ENCODE assay signal across 1 cellular context in the genomic region with DNA sequence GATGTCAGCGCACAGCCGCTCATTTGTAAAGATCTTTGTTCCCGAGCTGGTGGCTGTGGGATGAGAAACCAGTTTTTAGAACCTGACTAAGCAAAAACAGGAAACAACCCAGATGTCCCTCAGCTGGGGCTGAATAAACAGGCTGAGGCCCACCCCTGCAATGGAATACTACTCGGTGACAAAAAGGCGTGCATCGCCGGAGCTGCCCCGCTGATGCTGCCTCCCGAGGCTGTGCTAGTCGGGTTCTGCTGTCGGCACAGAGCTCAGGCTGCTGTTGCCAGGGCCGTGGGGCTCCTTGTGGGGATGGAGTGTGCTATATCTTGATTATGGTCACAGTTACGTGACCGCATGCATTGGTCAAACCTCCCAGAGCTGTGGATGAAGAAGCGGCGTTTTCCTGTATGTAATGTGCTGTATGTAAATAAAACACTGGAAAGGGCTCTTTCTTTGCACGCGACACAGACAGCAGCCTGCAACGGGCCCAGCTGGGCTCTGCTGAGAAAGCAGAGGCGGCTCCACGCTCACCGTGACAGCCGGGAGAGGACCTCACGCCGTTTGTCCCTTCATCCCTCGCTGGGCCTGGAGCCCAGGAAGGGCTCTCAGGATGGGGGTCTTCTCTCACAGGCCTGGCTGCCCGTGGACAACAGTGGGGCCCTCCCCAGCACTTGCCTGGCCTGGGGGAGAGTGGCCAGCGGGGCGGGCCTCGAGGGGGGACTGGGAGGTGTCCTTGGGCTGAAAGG.
TF ChIP-seq lines count a peak whose summit lies in the region.

No MANE protein-coding gene starts in this region.

TF ChIP-seq in HepG2, 621 proteins besides CTCF, POLR2A, EP300 and RAD21 (continued from another document and continues in another):
- TF ChIP-seq, protein P1, sequence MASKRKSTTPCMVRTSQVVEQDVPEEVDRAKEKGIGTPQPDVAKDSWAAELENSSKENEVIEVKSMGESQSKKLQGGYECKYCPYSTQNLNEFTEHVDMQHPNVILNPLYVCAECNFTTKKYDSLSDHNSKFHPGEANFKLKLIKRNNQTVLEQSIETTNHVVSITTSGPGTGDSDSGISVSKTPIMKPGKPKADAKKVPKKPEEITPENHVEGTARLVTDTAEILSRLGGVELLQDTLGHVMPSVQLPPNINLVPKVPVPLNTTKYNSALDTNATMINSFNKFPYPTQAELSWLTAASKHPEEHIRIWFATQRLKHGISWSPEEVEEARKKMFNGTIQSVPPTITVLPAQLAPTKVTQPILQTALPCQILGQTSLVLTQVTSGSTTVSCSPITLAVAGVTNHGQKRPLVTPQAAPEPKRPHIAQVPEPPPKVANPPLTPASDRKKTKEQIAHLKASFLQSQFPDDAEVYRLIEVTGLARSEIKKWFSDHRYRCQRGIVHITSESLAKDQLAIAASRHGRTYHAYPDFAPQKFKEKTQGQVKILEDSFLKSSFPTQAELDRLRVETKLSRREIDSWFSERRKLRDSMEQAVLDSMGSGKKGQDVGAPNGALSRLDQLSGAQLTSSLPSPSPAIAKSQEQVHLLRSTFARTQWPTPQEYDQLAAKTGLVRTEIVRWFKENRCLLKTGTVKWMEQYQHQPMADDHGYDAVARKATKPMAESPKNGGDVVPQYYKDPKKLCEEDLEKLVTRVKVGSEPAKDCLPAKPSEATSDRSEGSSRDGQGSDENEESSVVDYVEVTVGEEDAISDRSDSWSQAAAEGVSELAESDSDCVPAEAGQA (IDR thresholded peaks at IDR 0.05; ENCODE audit: low read depth): no peak
- TF ChIP-seq, protein P1 (CRISPR knock-in tag; IDR thresholded peaks at IDR 0.05; ENCODE audit: borderline replicate concordance): no peak
- TF ChIP-seq KDM5B (CRISPR knock-in tag; IDR thresholded peaks at IDR 0.05; ENCODE audit: borderline replicate concordance): peak; percentile 45
- no peak for TF ChIP-seq KLF9 (CRISPR knock-in tag; IDR thresholded peaks at IDR 0.05; ENCODE audit: low read depth)
- no peak for TF ChIP-seq ARNT (IDR thresholded peaks at IDR 0.05)
- no peak for TF ChIP-seq POLR2AphosphoS2 (IDR thresholded peaks at IDR 0.05; ENCODE audit: low read depth, low read length)
- TF ChIP-seq, protein P2, sequence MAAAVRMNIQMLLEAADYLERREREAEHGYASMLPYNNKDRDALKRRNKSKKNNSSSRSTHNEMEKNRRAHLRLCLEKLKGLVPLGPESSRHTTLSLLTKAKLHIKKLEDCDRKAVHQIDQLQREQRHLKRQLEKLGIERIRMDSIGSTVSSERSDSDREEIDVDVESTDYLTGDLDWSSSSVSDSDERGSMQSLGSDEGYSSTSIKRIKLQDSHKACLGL (CRISPR knock-in tag; IDR thresholded peaks at IDR 0.05): peak; percentile 54; the same call in 1 of the 2 replicates
- no peak for TF ChIP-seq MEIS1 (CRISPR knock-in tag; IDR thresholded peaks at IDR 0.05; ENCODE audit: borderline replicate concordance)
- TF ChIP-seq, protein P3, sequence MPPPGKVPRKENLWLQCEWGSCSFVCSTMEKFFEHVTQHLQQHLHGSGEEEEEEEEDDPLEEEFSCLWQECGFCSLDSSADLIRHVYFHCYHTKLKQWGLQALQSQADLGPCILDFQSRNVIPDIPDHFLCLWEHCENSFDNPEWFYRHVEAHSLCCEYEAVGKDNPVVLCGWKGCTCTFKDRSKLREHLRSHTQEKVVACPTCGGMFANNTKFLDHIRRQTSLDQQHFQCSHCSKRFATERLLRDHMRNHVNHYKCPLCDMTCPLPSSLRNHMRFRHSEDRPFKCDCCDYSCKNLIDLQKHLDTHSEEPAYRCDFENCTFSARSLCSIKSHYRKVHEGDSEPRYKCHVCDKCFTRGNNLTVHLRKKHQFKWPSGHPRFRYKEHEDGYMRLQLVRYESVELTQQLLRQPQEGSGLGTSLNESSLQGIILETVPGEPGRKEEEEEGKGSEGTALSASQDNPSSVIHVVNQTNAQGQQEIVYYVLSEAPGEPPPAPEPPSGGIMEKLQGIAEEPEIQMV (CRISPR knock-in tag; IDR thresholded peaks at IDR 0.05; ENCODE audit: low read depth): no peak
- TF ChIP-seq ZNF468 (CRISPR knock-in tag; IDR thresholded peaks at IDR 0.05): no peak
- no peak for TF ChIP-seq EZH2 (conservative IDR thresholded peaks at IDR 0.05; ENCODE audit: low read depth, low read length)
- TF ChIP-seq RFX3 (CRISPR knock-in tag; IDR thresholded peaks at IDR 0.05): no peak
- TF ChIP-seq PTBP1 (IDR thresholded peaks at IDR 0.05; ENCODE audit: low read depth, low read length, poor library complexity, severe bottlenecking): no peak
- TF ChIP-seq NFE2 (CRISPR knock-in tag; IDR thresholded peaks at IDR 0.05): no peak
- no peak for TF ChIP-seq ZNF83 (CRISPR knock-in tag; IDR thresholded peaks at IDR 0.05; ENCODE audit: borderline replicate concordance)
- TF ChIP-seq NBN (conservative IDR thresholded peaks at IDR 0.05): no peak
- TF ChIP-seq, protein P4, sequence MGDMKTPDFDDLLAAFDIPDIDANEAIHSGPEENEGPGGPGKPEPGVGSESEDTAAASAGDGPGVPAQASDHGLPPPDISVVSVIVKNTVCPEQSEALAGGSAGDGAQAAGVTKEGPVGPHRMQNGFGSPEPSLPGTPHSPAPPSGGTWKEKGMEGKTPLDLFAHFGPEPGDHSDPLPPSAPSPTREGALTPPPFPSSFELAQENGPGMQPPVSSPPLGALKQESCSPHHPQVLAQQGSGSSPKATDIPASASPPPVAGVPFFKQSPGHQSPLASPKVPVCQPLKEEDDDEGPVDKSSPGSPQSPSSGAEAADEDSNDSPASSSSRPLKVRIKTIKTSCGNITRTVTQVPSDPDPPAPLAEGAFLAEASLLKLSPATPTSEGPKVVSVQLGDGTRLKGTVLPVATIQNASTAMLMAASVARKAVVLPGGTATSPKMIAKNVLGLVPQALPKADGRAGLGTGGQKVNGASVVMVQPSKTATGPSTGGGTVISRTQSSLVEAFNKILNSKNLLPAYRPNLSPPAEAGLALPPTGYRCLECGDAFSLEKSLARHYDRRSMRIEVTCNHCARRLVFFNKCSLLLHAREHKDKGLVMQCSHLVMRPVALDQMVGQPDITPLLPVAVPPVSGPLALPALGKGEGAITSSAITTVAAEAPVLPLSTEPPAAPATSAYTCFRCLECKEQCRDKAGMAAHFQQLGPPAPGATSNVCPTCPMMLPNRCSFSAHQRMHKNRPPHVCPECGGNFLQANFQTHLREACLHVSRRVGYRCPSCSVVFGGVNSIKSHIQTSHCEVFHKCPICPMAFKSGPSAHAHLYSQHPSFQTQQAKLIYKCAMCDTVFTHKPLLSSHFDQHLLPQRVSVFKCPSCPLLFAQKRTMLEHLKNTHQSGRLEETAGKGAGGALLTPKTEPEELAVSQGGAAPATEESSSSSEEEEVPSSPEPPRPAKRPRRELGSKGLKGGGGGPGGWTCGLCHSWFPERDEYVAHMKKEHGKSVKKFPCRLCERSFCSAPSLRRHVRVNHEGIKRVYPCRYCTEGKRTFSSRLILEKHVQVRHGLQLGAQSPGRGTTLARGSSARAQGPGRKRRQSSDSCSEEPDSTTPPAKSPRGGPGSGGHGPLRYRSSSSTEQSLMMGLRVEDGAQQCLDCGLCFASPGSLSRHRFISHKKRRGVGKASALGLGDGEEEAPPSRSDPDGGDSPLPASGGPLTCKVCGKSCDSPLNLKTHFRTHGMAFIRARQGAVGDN (CRISPR knock-in tag; IDR thresholded peaks at IDR 0.05): peak; percentile 67
- TF ChIP-seq ZNF547 (CRISPR knock-in tag; IDR thresholded peaks at IDR 0.05): no peak
- TF ChIP-seq AHR (CRISPR knock-in tag; IDR thresholded peaks at IDR 0.05): 0 out of 2 replicates have a peak, but pooled peaks have one; percentile 70
- TF ChIP-seq ZZZ3 (CRISPR knock-in tag; IDR thresholded peaks at IDR 0.05; ENCODE audit: borderline replicate concordance): 0 out of 2 replicates have a peak, but pooled peaks have one; percentile 30
- TF ChIP-seq HMG20A (CRISPR knock-in tag; IDR thresholded peaks at IDR 0.05; ENCODE audit: borderline replicate concordance): no peak
- TF ChIP-seq, protein P5, sequence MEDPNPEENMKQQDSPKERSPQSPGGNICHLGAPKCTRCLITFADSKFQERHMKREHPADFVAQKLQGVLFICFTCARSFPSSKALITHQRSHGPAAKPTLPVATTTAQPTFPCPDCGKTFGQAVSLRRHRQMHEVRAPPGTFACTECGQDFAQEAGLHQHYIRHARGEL (CRISPR knock-in tag; IDR thresholded peaks at IDR 0.05): no peak
- no peak for TF ChIP-seq SALL2 (CRISPR knock-in tag; IDR thresholded peaks at IDR 0.05)
- TF ChIP-seq, protein P6, sequence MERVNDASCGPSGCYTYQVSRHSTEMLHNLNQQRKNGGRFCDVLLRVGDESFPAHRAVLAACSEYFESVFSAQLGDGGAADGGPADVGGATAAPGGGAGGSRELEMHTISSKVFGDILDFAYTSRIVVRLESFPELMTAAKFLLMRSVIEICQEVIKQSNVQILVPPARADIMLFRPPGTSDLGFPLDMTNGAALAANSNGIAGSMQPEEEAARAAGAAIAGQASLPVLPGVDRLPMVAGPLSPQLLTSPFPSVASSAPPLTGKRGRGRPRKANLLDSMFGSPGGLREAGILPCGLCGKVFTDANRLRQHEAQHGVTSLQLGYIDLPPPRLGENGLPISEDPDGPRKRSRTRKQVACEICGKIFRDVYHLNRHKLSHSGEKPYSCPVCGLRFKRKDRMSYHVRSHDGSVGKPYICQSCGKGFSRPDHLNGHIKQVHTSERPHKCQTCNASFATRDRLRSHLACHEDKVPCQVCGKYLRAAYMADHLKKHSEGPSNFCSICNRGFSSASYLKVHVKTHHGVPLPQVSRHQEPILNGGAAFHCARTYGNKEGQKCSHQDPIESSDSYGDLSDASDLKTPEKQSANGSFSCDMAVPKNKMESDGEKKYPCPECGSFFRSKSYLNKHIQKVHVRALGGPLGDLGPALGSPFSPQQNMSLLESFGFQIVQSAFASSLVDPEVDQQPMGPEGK (CRISPR knock-in tag; IDR thresholded peaks at IDR 0.05): peak; percentile 44; the same call in 1 of the 2 replicates
- TF ChIP-seq, protein P7, sequence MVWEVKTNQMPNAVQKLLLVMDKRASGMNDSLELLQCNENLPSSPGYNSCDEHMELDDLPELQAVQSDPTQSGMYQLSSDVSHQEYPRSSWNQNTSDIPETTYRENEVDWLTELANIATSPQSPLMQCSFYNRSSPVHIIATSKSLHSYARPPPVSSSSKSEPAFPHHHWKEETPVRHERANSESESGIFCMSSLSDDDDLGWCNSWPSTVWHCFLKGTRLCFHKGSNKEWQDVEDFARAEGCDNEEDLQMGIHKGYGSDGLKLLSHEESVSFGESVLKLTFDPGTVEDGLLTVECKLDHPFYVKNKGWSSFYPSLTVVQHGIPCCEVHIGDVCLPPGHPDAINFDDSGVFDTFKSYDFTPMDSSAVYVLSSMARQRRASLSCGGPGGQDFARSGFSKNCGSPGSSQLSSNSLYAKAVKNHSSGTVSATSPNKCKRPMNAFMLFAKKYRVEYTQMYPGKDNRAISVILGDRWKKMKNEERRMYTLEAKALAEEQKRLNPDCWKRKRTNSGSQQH (CRISPR knock-in tag; IDR thresholded peaks at IDR 0.05; ENCODE audit: low read depth): no peak
- TF ChIP-seq, protein P8, sequence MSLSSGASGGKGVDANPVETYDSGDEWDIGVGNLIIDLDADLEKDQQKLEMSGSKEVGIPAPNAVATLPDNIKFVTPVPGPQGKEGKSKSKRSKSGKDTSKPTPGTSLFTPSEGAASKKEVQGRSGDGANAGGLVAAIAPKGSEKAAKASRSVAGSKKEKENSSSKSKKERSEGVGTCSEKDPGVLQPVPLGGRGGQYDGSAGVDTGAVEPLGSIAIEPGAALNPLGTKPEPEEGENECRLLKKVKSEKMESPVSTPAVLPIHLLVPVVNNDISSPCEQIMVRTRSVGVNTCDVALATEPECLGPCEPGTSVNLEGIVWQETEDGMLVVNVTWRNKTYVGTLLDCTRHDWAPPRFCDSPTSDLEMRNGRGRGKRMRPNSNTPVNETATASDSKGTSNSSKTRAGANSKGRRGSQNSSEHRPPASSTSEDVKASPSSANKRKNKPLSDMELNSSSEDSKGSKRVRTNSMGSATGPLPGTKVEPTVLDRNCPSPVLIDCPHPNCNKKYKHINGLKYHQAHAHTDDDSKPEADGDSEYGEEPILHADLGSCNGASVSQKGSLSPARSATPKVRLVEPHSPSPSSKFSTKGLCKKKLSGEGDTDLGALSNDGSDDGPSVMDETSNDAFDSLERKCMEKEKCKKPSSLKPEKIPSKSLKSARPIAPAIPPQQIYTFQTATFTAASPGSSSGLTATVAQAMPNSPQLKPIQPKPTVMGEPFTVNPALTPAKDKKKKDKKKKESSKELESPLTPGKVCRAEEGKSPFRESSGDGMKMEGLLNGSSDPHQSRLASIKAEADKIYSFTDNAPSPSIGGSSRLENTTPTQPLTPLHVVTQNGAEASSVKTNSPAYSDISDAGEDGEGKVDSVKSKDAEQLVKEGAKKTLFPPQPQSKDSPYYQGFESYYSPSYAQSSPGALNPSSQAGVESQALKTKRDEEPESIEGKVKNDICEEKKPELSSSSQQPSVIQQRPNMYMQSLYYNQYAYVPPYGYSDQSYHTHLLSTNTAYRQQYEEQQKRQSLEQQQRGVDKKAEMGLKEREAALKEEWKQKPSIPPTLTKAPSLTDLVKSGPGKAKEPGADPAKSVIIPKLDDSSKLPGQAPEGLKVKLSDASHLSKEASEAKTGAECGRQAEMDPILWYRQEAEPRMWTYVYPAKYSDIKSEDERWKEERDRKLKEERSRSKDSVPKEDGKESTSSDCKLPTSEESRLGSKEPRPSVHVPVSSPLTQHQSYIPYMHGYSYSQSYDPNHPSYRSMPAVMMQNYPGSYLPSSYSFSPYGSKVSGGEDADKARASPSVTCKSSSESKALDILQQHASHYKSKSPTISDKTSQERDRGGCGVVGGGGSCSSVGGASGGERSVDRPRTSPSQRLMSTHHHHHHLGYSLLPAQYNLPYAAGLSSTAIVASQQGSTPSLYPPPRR (CRISPR knock-in tag; IDR thresholded peaks at IDR 0.05; ENCODE audit: borderline replicate concordance): no peak
- no peak for TF ChIP-seq KDM3A (CRISPR knock-in tag; IDR thresholded peaks at IDR 0.05; ENCODE audit: low read depth)
- TF ChIP-seq YEATS2 (CRISPR knock-in tag; IDR thresholded peaks at IDR 0.05; ENCODE audit: borderline replicate concordance): no peak
- TF ChIP-seq ZNF205 (CRISPR knock-in tag; IDR thresholded peaks at IDR 0.05): 0 out of 2 replicates have a peak, but pooled peaks have one; percentile 32
- no peak for TF ChIP-seq ZNF235 (CRISPR knock-in tag; IDR thresholded peaks at IDR 0.05; ENCODE audit: borderline replicate concordance)
- no peak for TF ChIP-seq THAP11 (CRISPR knock-in tag; IDR thresholded peaks at IDR 0.05)
- TF ChIP-seq ZNF143 (CRISPR knock-in tag; IDR thresholded peaks at IDR 0.05): no peak
- TF ChIP-seq RBAK (CRISPR knock-in tag; IDR thresholded peaks at IDR 0.05): no peak
- no peak for TF ChIP-seq ZNF10 (CRISPR knock-in tag; IDR thresholded peaks at IDR 0.05; ENCODE audit: borderline replicate concordance, low read depth)
- no peak for TF ChIP-seq GATAD2A (CRISPR knock-in tag; IDR thresholded peaks at IDR 0.05)
